Comparison of ENCODE assay signal across 30 cellular contexts in the genomic region with DNA sequence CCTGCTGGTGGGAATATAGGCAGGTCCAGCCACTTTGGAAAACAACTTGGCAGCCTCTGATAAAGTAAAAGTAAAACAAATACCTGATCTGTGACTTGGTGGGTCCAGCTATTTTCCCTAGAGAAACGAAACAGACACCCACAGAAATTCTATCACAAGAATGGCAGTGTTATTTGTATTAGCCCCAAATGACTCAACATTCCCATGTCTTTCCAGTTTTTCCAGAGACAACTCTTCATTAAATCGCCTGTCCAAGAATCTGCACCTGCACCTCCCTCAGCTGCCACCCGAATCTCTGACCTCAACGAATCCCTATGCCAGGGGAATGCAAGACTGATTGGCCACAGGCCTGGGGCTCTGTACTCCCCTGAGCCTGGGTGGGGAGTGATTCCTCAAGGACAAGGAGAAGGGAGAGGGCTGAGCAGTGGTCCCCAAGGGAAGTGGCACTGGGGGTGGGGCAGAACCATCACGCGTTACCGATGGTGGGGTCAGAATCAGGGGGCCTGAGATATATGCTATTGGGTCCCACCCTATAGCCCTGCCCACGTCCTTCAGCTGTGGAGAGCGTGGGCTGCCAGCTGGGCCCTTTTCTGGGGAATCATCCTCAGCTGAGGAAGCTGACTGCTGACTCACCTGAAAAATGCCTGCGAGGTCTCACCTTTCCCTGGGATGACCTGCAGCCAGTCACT.
DNase-seq lines count a peak whose midpoint lies in the region; ATAC-seq, FAIRE-seq and TF ChIP-seq lines count a peak whose summit lies in the region.
"Had no signal": no experiment of that assay in that cellular context is flagged by ENCODE, and none has a peak within 500 bp of the region (broad histone marks: within the 10 kb centered on the region; RNA-seq: fewer than 3 reads in every experiment).

No MANE protein-coding gene starts in this region.

- H3K27me3 ChIP-seq in astrocyte (ENCODE audit: insufficient read depth, low read length) (no peaks in the 10 kb centered on the region), foreskin keratinocyte (peaks cover 4% of the 10 kb centered on the region), spleen (replicated peaks in 1 of 7) (peaks cover 0 to 53% (median 0%) of the 10 kb centered on the region in 7 donors), endodermal cell (ENCODE audit: control insufficient read depth, insufficient read depth, low read length, poor library complexity, severe bottlenecking) (no peaks in the 10 kb centered on the region)
- H3K27me3 ChIP-seq: testis, vagina had no signal

- no peaks in the 10 kb centered on the region for H3K36me3 ChIP-seq in astrocyte (ENCODE audit: insufficient read depth, low read length)
- H3K36me3 ChIP-seq in spleen, result no peaks in the 10 kb centered on the region
- no peaks in the 10 kb centered on the region for H3K36me3 ChIP-seq in endodermal cell (ENCODE audit: control insufficient read depth, insufficient read depth, low read length)
- H3K36me3 ChIP-seq: lower lobe of right lung, vagina had no signal

- H3K36me3 Mint-ChIP-seq in astrocyte (ENCODE audit: low read depth, unreplicated experiment) (peaks cover 2% of the 10 kb centered on the region), endodermal cell (ENCODE audit: low read depth) (no peaks in the 10 kb centered on the region)
- H3K36me3 Mint-ChIP-seq in activated CD4-positive, alpha-beta T cell treated with anti-CD3 and anti-CD28 coated beads for 36 hours (ENCODE audit: low read depth), result no peaks in the 10 kb centered on the region
- H3K36me3 Mint-ChIP-seq: activated naive CD8-positive, alpha-beta T cell; WTC11 had no signal

- 53 to 76% (median 67%) methylated on average over 4 to 10 of the region's 10 CpGs for whole genome bisulfite sequencing in spleen, 5 donors
- 77 to 82% methylated on average over 4 to 10 of the region's 10 CpGs for WGBS in endodermal cell (ENCODE audit: insufficient coverage in 1 of 2, insufficient read length in 1 of 2), 2 experiments

- H3K27ac ChIP-seq in astrocyte (ENCODE audit: low read depth, low read length) (peak overlapping the region; percentile 5), foreskin keratinocyte (no peak overlapping the region), spleen (no peak overlapping the region), endodermal cell (ENCODE audit: low read depth, low read length) (no peak overlapping the region)
- H3K27ac ChIP-seq: lower lobe of right lung, testis, vagina had no signal

- H3K27me3 Mint-ChIP-seq in astrocyte (ENCODE audit: low read depth, unreplicated experiment) (peaks cover 25% of the 10 kb centered on the region), endodermal cell (ENCODE audit: insufficient read depth) (no peaks in the 10 kb centered on the region)
- peaks cover 5% of the 10 kb centered on the region for H3K27me3 Mint-ChIP-seq in activated CD4-positive, alpha-beta T cell treated with anti-CD3 and anti-CD28 coated beads for 36 hours
- H3K27me3 Mint-ChIP-seq: activated naive CD8-positive, alpha-beta T cell had no signal

- H3K4me3 ChIP-seq in astrocyte (ENCODE audit: insufficient read depth, low read depth, low read length) (no peak overlapping the region), spleen (no peak overlapping the region), endodermal cell (ENCODE audit: low read length) (no peak overlapping the region)
- H3K4me3 ChIP-seq: GM23338, lower lobe of right lung, testis, vagina had no signal

- H3K4me1 ChIP-seq in astrocyte (ENCODE audit: insufficient read depth, low read length), result no peaks in the 10 kb centered on the region
- no peaks in the 10 kb centered on the region for H3K4me1 ChIP-seq in foreskin keratinocyte
- no peaks in the 10 kb centered on the region for H3K4me1 ChIP-seq in spleen
- no peaks in the 10 kb centered on the region for H3K4me1 ChIP-seq in endodermal cell (ENCODE audit: control insufficient read depth, insufficient read depth, low read length)
- H3K4me1 ChIP-seq: lower lobe of right lung, testis had no signal

- H3K9me3 ChIP-seq in astrocyte (ENCODE audit: insufficient read depth, low read depth, low read length), result no peaks in the 10 kb centered on the region
- no peaks in the 10 kb centered on the region for H3K9me3 ChIP-seq in spleen
- no peaks in the 10 kb centered on the region for H3K9me3 ChIP-seq in endodermal cell (ENCODE audit: control insufficient read depth, low read length)
- H3K9me3 ChIP-seq: lower lobe of right lung, testis, vagina had no signal

- POLR2A ChIA-PET in activated CD4-positive, alpha-beta T cell treated with anti-CD3 and anti-CD28 coated beads for 36 hours (lab: Charles Lee), result no interaction called here

- H3K9me3 Mint-ChIP-seq in astrocyte (ENCODE audit: unreplicated experiment), result no peaks in the 10 kb centered on the region
- no peaks in the 10 kb centered on the region for H3K9me3 Mint-ChIP-seq in endodermal cell
- no peaks in the 10 kb centered on the region for H3K9me3 Mint-ChIP-seq in activated CD4-positive, alpha-beta T cell treated with anti-CD3 and anti-CD28 coated beads for 36 hours (ENCODE audit: low read depth)
- H3K9me3 Mint-ChIP-seq: CD4-positive, alpha-beta T cell; central memory CD8-positive, alpha-beta T cell; GM23338; WTC11 had no signal

- DNase-seq in activated CD8-positive, alpha-beta memory T cell treated with anti-CD3 and anti-CD28 coated beads for 24 hours, result peak; percentile 41
- DNase-seq in activated CD8-positive, alpha-beta memory T cell treated with anti-CD3 and anti-CD28 coated beads, Interleukin-2, amount 50 U/mL, for 4 hours, result no peak
- DNase-seq in astrocyte (ENCODE audit: low read depth) (peak; percentile 60), foreskin keratinocyte (peak in 1 of 2 donors; percentile 35), spleen (peak; percentile 38), endodermal cell (no peak), NCI-H1048 (lab: John Stamatoyannopoulos, UW) (no peak)
- DNase-seq in activated CD4-positive, alpha-beta T cell treated with anti-CD3 and anti-CD28 coated beads for 36 hours, result no peak
- DNase-seq: activated CD4-positive, alpha-beta T cell treated with anti-CD3 and anti-CD28 coated beads, Interleukin-2, amount 50 U/mL, for 4 hours; activated effector memory CD4-positive, alpha-beta T cell treated with Interleukin-2 at 50 U/mL for 16 hours; activated T-cell treated with anti-CD3 and anti-CD28 coated beads for 4 hours; AML-193; anterior cingulate cortex; CD4-positive, alpha-beta T cell; islet precursor cell; lower lobe of right lung; NCI-H1694 treated with DMSO at 0.1 percent for 48 hours; NCI-H2171; NCI-H510A; Right ventricle myocardium superior; stimulated activated naive CD8-positive, alpha-beta T cell treated with anti-CD3 and anti-CD28 coated beads, Interleukin-15, Interleukin-2, amounts not matched to agents 100 U/mL and 50 U/mL, for 24 hours; T-helper 9 cell; testis had no signal

- TF ChIP-seq CTCF in astrocyte (IDR thresholded peaks at IDR 0.05; ENCODE audit: insufficient read depth, low read depth, low read length) (no peak), foreskin keratinocyte (conservative IDR thresholded peaks at IDR 0.05) (no peak), spleen (IDR thresholded peaks at IDR 0.05 in 8 of 11, conservative IDR thresholded peaks at IDR 0.05 in 3 of 11) (no peak), endodermal cell (conservative IDR thresholded peaks at IDR 0.05) (no peak)

- peak; percentile 52 for ATAC-seq in foreskin keratinocyte
- no peak for ATAC-seq in activated CD4-positive, alpha-beta T cell treated with anti-CD3 and anti-CD28 coated beads for 36 hours
- ATAC-seq: GM23338; HepG2; lower lobe of right lung; stimulated activated naive CD8-positive, alpha-beta T cell treated with anti-CD3 and anti-CD28 coated beads, Interleukin-15, Interleukin-2, amounts not matched to agents 100 U/mL and 50 U/mL, for 24 hours; WTC11 had no signal

- H3K9ac ChIP-seq in astrocyte (ENCODE audit: low read length) (no peak overlapping the region), endodermal cell (ENCODE audit: extremely low read depth, low read length, poor library complexity, severe bottlenecking) (no peak overlapping the region)

- no peak overlapping the region for H3K4me2 ChIP-seq in astrocyte (ENCODE audit: low read length)
- H3K4me2 ChIP-seq: GM23338 had no signal

- intact Hi-C loops in spleen (cut with DNase I; ENCODE audit: low total_unique reads), result no loop called here
- intact Hi-C loops in activated CD4-positive, alpha-beta T cell treated with anti-CD3 and anti-CD28 coated beads for 36 hours (cut with DNase I, micrococcal nuclease), result no loop called here

- H3K4me3 Mint-ChIP-seq in astrocyte (ENCODE audit: unreplicated experiment) (no peak overlapping the region), endodermal cell (no peak overlapping the region)
- no peak overlapping the region for H3K4me3 Mint-ChIP-seq in activated CD4-positive, alpha-beta T cell treated with anti-CD3 and anti-CD28 coated beads for 36 hours
- H3K4me3 Mint-ChIP-seq: activated naive CD8-positive, alpha-beta T cell; CD4-positive, alpha-beta T cell; central memory CD8-positive, alpha-beta T cell; GM23338; WTC11 had no signal

- H2AFZ ChIP-seq in astrocyte (ENCODE audit: low read depth, low read length), result no peak overlapping the region
- H2AFZ ChIP-seq: GM23338 had no signal

- CTCF ChIA-PET in activated CD4-positive, alpha-beta T cell treated with anti-CD3 and anti-CD28 coated beads for 36 hours (lab: Charles Lee), result no interaction called here

- H3K79me2 ChIP-seq in astrocyte (ENCODE audit: insufficient read depth, low read length), result no peaks in the 10 kb centered on the region

- H3K27ac Mint-ChIP-seq in astrocyte (ENCODE audit: unreplicated experiment) (no peak overlapping the region), endodermal cell (no peak overlapping the region)
- H3K27ac Mint-ChIP-seq in activated CD4-positive, alpha-beta T cell treated with anti-CD3 and anti-CD28 coated beads for 36 hours, result no peak overlapping the region
- H3K27ac Mint-ChIP-seq: activated naive CD8-positive, alpha-beta T cell; CD4-positive, alpha-beta T cell; GM23338; WTC11 had no signal

- no peak for TF ChIP-seq POLR2A in spleen (IDR thresholded peaks at IDR 0.05)

- H4K20me1 ChIP-seq in astrocyte (ENCODE audit: insufficient read depth, low read length), result no peaks in the 10 kb centered on the region

- no peak for FAIRE-seq in astrocyte (lab: Jason Lieb, UNC)
- FAIRE-seq: A204.1, HepG2 had no signal

- H3K4me1 Mint-ChIP-seq in astrocyte (ENCODE audit: low read depth, unreplicated experiment), result peaks cover 4% of the 10 kb centered on the region
- no peaks in the 10 kb centered on the region for H3K4me1 Mint-ChIP-seq in endodermal cell
- H3K4me1 Mint-ChIP-seq in activated CD4-positive, alpha-beta T cell treated with anti-CD3 and anti-CD28 coated beads for 36 hours, result no peaks in the 10 kb centered on the region
- H3K4me1 Mint-ChIP-seq: central memory CD8-positive, alpha-beta T cell had no signal

Comparison
In these comparisons a context has a peak if more than half of its experiments do, and no peak if none do; other contexts are left out.
1. DNase-seq: peak in activated CD8-positive, alpha-beta memory T cell treated with anti-CD3 and anti-CD28 coated beads for 24 hours (single experiment), astrocyte (single experiment) and spleen (single experiment); none in activated CD8-positive, alpha-beta memory T cell treated with anti-CD3 and anti-CD28 coated beads, Interleukin-2, amount 50 U/mL, for 4 hours (single experiment), endodermal cell (single experiment), NCI-H1048 (single experiment) and activated CD4-positive, alpha-beta T cell treated with anti-CD3 and anti-CD28 coated beads for 36 hours (single experiment).